In the genomic region with DNA sequence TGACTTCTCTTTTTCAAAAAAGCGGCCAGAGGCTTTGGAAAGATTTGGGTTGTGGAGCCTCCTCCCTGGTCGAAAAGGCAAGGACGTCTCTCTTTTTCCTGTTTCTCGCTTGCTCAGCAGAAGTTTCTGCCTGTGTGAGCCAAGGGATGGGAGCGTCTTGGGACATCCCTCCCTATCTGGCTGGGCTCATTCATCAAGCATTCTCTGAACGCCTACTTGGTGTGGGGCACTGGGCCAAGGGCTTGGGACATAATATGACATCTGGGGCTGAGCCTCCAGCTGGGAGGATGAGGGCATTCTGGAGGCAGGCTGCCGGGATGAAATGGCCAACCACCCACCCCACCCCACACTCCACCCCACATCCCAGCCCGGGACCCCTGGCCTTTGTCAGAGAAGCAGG, we compare ENCODE assay signal across 10 cellular contexts.
DNase-seq lines count a peak whose midpoint lies in the region; ATAC-seq and TF ChIP-seq lines count a peak whose summit lies in the region.
"Had no signal": no experiment of that assay in that cellular context is flagged by ENCODE, and none has a peak within 500 bp of the region (broad histone marks: within the 10 kb centered on the region; RNA-seq: fewer than 3 reads in every experiment).

No MANE protein-coding gene starts in this region.

- intact Hi-C loops in dorsolateral prefrontal cortex (cut with DNase I) (loop anchor here in 1 of 2 donors (2.0 kb wide), 1 partner anchor 18 kb away; no protein-coding TSS in a partner anchor), testis (cut with DNase I; ENCODE audit: low total_unique reads) (no loop called here)

- H3K36me3 ChIP-seq in testis (ENCODE audit: low read depth, missing control alignments): no peaks in the 10 kb centered on the region

- no peak for TF ChIP-seq POLR2A in testis (IDR thresholded peaks at IDR 0.05)

- WGBS in testis, 2 donors: 10 to 42% methylated on average over 8 of the region's 8 CpGs

- peak overlapping the region in 11 of 59 donors; percentile 2 to 38 (median 21) for H3K4me3 ChIP-seq in dorsolateral prefrontal cortex
- no peak overlapping the region for H3K4me3 ChIP-seq in testis
- H3K4me3 ChIP-seq: SK-N-MC had no signal

- peaks cover 18% of the 10 kb centered on the region for H3K4me1 ChIP-seq in testis

- no peaks in the 10 kb centered on the region for H3K9me3 ChIP-seq in testis

- TF ChIP-seq CTCF in dorsolateral prefrontal cortex (IDR thresholded peaks at IDR 0.05 in 54 of 56, conservative IDR thresholded peaks at IDR 0.05 in 2 of 56; ENCODE audit: low read depth in 1 of 56, partially characterized antibody in 56 of 56) (no peak), testis (IDR thresholded peaks at IDR 0.05) (no peak)

- peak; percentile 26 for DNase-seq in LHCN-M2 (ENCODE audit: low read depth)
- peak; percentile 45 to 94 (median 82) for DNase-seq in dorsolateral prefrontal cortex
- DNase-seq in mesenteric fat pad (ENCODE audit: low spot score): peak; percentile 93
- peak; percentile 83 for DNase-seq in testis
- no peak for DNase-seq in NCI-H510A treated with DMSO at 0.1 percent for 48 hours (lab: John Stamatoyannopoulos, UW)
- no peak for DNase-seq in DMS114 treated with DMSO at 0.1 percent for 48 hours (lab: John Stamatoyannopoulos, UW; ENCODE audit: unreplicated experiment)
- no peak for DNase-seq in stimulated activated naive CD4-positive, alpha-beta T cell (lab: John Stamatoyannopoulos, UW)
- DNase-seq: activated T-cell treated with anti-CD3 and anti-CD28 coated beads, Interleukin-2, amount 50 U/mL, for 4 hours had no signal

- no peaks in the 10 kb centered on the region for H3K27me3 ChIP-seq in dorsolateral prefrontal cortex
- H3K27me3 ChIP-seq in testis: no peaks in the 10 kb centered on the region

- no peak for ATAC-seq in GM18858 (IDR thresholded peaks at IDR 0.05; ENCODE audit: unreplicated experiment)
- ATAC-seq: activated T-cell treated with anti-CD3 and anti-CD28 coated beads, Interleukin-2, amount 50 U/mL, for 4 hours had no signal

- H3K27ac ChIP-seq in dorsolateral prefrontal cortex (peak overlapping the region; percentile 42 to 97 (median 86)), testis (peak overlapping the region in 1 of 2 donors; percentile 62)
- H3K27ac ChIP-seq: SK-N-MC had no signal

Comparison
In these comparisons a context has a peak if more than half of its experiments do, and no peak if none do; other contexts are left out.
1. DNase-seq: peak in LHCN-M2 (single experiment), dorsolateral prefrontal cortex (10 of 10), mesenteric fat pad (single experiment) and testis (single experiment); none in NCI-H510A treated with DMSO at 0.1 percent for 48 hours (single experiment), DMS114 treated with DMSO at 0.1 percent for 48 hours (single experiment) and stimulated activated naive CD4-positive, alpha-beta T cell (0 of 6).